29 cellular contexts compared by ENCODE assay signal in genomic region chr6:149302723-149303122, GRCh38.
"Had no signal": no experiment of that assay in that cellular context is flagged by ENCODE, and none has a peak within 500 bp of the region (broad histone marks: within the 10 kb centered on the region; RNA-seq: fewer than 3 reads in every experiment).

No MANE protein-coding gene starts in this region.

- H3K4me3 ChIP-seq: stomach, suprapubic skin, testis, thoracic aorta, thyroid gland, tibial artery, tibial nerve, transverse colon, upper lobe of left lung, upper lobe of right lung, uterus, vagina had no signal

- H3K4me1 ChIP-seq: stomach, suprapubic skin, testis, thyroid gland, tibial artery, transverse colon, upper lobe of left lung, upper lobe of right lung, uterus, vagina had no signal

- H3K9me3 ChIP-seq: stomach, suprapubic skin, testis, thoracic aorta, thyroid gland, tibial artery, tibial nerve, transverse colon, upper lobe of left lung, upper lobe of right lung, uterus, vagina had no signal

- ATAC-seq: stimulated activated effector memory CD8-positive, alpha-beta T cell treated with anti-CD3 and anti-CD28 coated beads, Interleukin-12 subunit alpha, Interleukin-12 subunit beta, amount 100 ng/mL, for 72 hours; stimulated activated memory B cell treated with anti-CD40 and anti-IgM and Interleukin-4, amounts not matched to agents 10 μg/mL and 1 μg/mL and 100 μg/mL, for 72 hours; stimulated activated naive B cell treated with anti-CD40 and anti-IgM and Interleukin-4, amounts not matched to agents 10 μg/mL and 1 μg/mL and 100 μg/mL, for 72 hours; stimulated activated naive CD8-positive, alpha-beta T cell treated with anti-CD3 and anti-CD28 coated beads, Interleukin-15, amount 100 ng/mL, for 72 hours; stimulated activated naive CD8-positive, alpha-beta T cell treated with anti-CD3 and anti-CD28 coated beads, Interleukin-15, Interleukin-2, amounts not matched to agents 100 U/mL and 50 U/mL, for 24 hours; upper lobe of right lung had no signal

- H3K27ac Mint-ChIP-seq: stimulated activated effector memory CD8-positive, alpha-beta T cell treated with anti-CD3 and anti-CD28 coated beads, Interleukin-12 subunit alpha, Interleukin-12 subunit beta, amount 100 ng/mL, for 72 hours; stimulated activated memory B cell treated with anti-CD40 and anti-IgM and Interleukin-4, amounts not matched to agents 10 μg/mL and 1 μg/mL and 100 μg/mL, for 72 hours; stimulated activated naive B cell treated with anti-CD40 and anti-IgM and Interleukin-4, amounts not matched to agents 10 μg/mL and 1 μg/mL and 100 μg/mL, for 72 hours; stimulated activated naive CD8-positive, alpha-beta T cell treated with anti-CD3 and anti-CD28 coated beads, Interleukin-15, amount 100 ng/mL, for 72 hours; stimulated activated naive CD8-positive, alpha-beta T cell treated with anti-CD3 and anti-CD28 coated beads, Interleukin-15, Interleukin-2, amounts not matched to agents 100 ng/mL and 50 ng/mL, for 24 hours; type B pancreatic cell had no signal

- H3K27me3 ChIP-seq: stomach, suprapubic skin, testis, thyroid gland, tibial artery, tibial nerve, transverse colon, upper lobe of left lung, upper lobe of right lung, uterus, vagina had no signal

- H3K36me3 ChIP-seq: stomach, suprapubic skin, thoracic aorta, thyroid gland, tibial artery, tibial nerve, transverse colon, upper lobe of left lung, upper lobe of right lung, uterus, vagina had no signal

- FAIRE-seq: urothelium cell line had no signal

- H3K9me3 Mint-ChIP-seq: stimulated activated effector memory CD8-positive, alpha-beta T cell treated with anti-CD3 and anti-CD28 coated beads, Interleukin-12 subunit alpha, Interleukin-12 subunit beta, amount 100 ng/mL, for 72 hours; stimulated activated memory B cell treated with anti-CD40 and anti-IgM and Interleukin-4, amounts not matched to agents 10 μg/mL and 1 μg/mL and 100 μg/mL, for 72 hours; stimulated activated naive B cell treated with anti-CD40 and anti-IgM and Interleukin-4, amounts not matched to agents 10 μg/mL and 1 μg/mL and 100 μg/mL, for 72 hours; stimulated activated naive CD8-positive, alpha-beta T cell treated with anti-CD3 and anti-CD28 coated beads, Interleukin-15, amount 100 ng/mL, for 72 hours; stimulated activated naive CD8-positive, alpha-beta T cell treated with anti-CD3 and anti-CD28 coated beads, Interleukin-15, Interleukin-2, amounts not matched to agents 100 ng/mL and 50 ng/mL, for 24 hours; type B pancreatic cell had no signal

- H3K27ac ChIP-seq: stomach, suprapubic skin, testis, thoracic aorta, thyroid gland, tibial artery, tibial nerve, transverse colon, upper lobe of left lung, upper lobe of right lung, uterus, vagina had no signal

- DNase-seq: stimulated activated CD4-positive, alpha-beta T cell treated with anti-CD3 and anti-CD28 coated beads, Interleukin-2, amount 100 ng/mL, for 48 hours; stimulated activated CD4-positive, alpha-beta T cell treated with anti-CD3 and anti-CD28 coated beads, Interleukin-4, amount 100 ng/mL, for 1 hour; stimulated activated CD4-positive, alpha-beta T cell treated with anti-CD3 and anti-CD28 coated beads, Interleukin-4, amount 100 ng/mL, for 24 hours; stimulated activated CD4-positive, alpha-beta T cell treated with anti-CD3 and anti-CD28 coated beads, Interleukin-4, amount 100 ng/mL, for 4 hours; stimulated activated CD8-positive, alpha-beta memory T cell treated with anti-CD3 and anti-CD28 coated beads, Interleukin-4, amount 100 ng/mL, for 48 hours; stimulated activated naive B cell treated with anti-CD40 and anti-IgM and Interleukin-4, amounts not matched to agents 10 μg/mL and 1 μg/mL and 100 μg/mL, for 72 hours; stimulated activated naive CD4-positive, alpha-beta T cell; stimulated activated naive CD4-positive, alpha-beta T cell treated with Interleukin-2 at 50 U/mL for 16 hours; stimulated activated naive CD8-positive, alpha-beta T cell treated with anti-CD3 and anti-CD28 coated beads, Interleukin-15, amount 100 ng/mL, for 72 hours; stimulated activated naive CD8-positive, alpha-beta T cell treated with anti-CD3 and anti-CD28 coated beads, Interleukin-15, Interleukin-2, amounts not matched to agents 100 U/mL and 50 U/mL, for 24 hours; stomach; substantia nigra; testis; thyroid gland; tibial artery; transverse colon; trophoblast cell; upper lobe of left lung; upper lobe of right lung; uterus had no signal

- H3K4me1 Mint-ChIP-seq: stimulated activated effector memory CD8-positive, alpha-beta T cell treated with anti-CD3 and anti-CD28 coated beads, Interleukin-12 subunit alpha, Interleukin-12 subunit beta, amount 100 ng/mL, for 72 hours had no signal

- H3K36me3 Mint-ChIP-seq: stimulated activated effector memory CD8-positive, alpha-beta T cell treated with anti-CD3 and anti-CD28 coated beads, Interleukin-12 subunit alpha, Interleukin-12 subunit beta, amount 100 ng/mL, for 72 hours; stimulated activated memory B cell treated with anti-CD40 and anti-IgM and Interleukin-4, amounts not matched to agents 10 μg/mL and 1 μg/mL and 100 μg/mL, for 72 hours; stimulated activated naive B cell treated with anti-CD40 and anti-IgM and Interleukin-4, amounts not matched to agents 10 μg/mL and 1 μg/mL and 100 μg/mL, for 72 hours; type B pancreatic cell had no signal

- H3K4me3 Mint-ChIP-seq: stimulated activated effector memory CD8-positive, alpha-beta T cell treated with anti-CD3 and anti-CD28 coated beads, Interleukin-12 subunit alpha, Interleukin-12 subunit beta, amount 100 ng/mL, for 72 hours; stimulated activated memory B cell treated with anti-CD40 and anti-IgM and Interleukin-4, amounts not matched to agents 10 μg/mL and 1 μg/mL and 100 μg/mL, for 72 hours; stimulated activated naive B cell treated with anti-CD40 and anti-IgM and Interleukin-4, amounts not matched to agents 10 μg/mL and 1 μg/mL and 100 μg/mL, for 72 hours; stimulated activated naive CD8-positive, alpha-beta T cell treated with anti-CD3 and anti-CD28 coated beads, Interleukin-15, amount 100 ng/mL, for 72 hours; stimulated activated naive CD8-positive, alpha-beta T cell treated with anti-CD3 and anti-CD28 coated beads, Interleukin-15, Interleukin-2, amounts not matched to agents 100 ng/mL and 50 ng/mL, for 24 hours; type B pancreatic cell had no signal

- H3K27me3 Mint-ChIP-seq: stimulated activated memory B cell treated with anti-CD40 and anti-IgM and Interleukin-4, amounts not matched to agents 10 μg/mL and 1 μg/mL and 100 μg/mL, for 72 hours; stimulated activated naive B cell treated with anti-CD40 and anti-IgM and Interleukin-4, amounts not matched to agents 10 μg/mL and 1 μg/mL and 100 μg/mL, for 72 hours; stimulated activated naive CD8-positive, alpha-beta T cell treated with anti-CD3 and anti-CD28 coated beads, Interleukin-15, amount 100 ng/mL, for 72 hours; stimulated activated naive CD8-positive, alpha-beta T cell treated with anti-CD3 and anti-CD28 coated beads, Interleukin-15, Interleukin-2, amounts not matched to agents 100 ng/mL and 50 ng/mL, for 24 hours; type B pancreatic cell had no signal
